Comparison of ENCODE assay signal across 17 cellular contexts in the genomic region with DNA sequence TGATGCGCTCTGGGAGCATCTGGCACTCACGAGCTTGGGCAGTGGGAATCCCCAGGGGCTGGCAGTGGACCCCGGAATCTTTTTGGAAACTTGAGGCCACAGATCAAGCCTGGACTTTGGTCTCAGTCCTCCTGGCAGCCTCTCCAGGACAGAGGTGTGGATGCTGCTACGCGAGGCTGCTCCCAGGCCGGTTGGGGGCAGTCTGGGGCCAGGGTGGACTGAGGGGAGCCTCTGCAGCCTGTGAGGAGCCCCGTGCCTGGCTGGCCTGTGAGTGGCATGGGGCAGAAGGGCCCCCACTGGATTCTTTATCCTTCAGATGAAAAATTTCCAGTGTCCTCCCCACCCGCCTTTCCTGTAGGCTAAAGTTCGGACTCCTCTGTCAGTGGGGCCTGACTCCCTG. TPM values are rescaled to one million over a fixed set of nuclear protein-coding genes. Genes with fewer than 3 reads are reported as not detected.
A peak's percentile ranks its signal among the peaks of the same experiment; 100 is the strongest.
DNase-seq lines count a peak whose midpoint lies in the region; ATAC-seq and TF ChIP-seq lines count a peak whose summit lies in the region.
"Had no signal": no experiment of that assay in that cellular context is flagged by ENCODE, and none has a peak within 500 bp of the region (broad histone marks: within the 10 kb centered on the region; RNA-seq: fewer than 3 reads in every experiment).

No MANE protein-coding gene starts in this region.

- POLR2A ChIA-PET in PC-9 (lab: Charles Lee; ENCODE audit: unreplicated experiment) = no interaction called here

- TF ChIP-seq POLR2A in uterus (IDR thresholded peaks at IDR 0.05) = no peak

- ATAC-seq in Right ventricle myocardium superior (ENCODE audit: poor library complexity) (peak; percentile 77), HG02678 (IDR thresholded peaks at IDR 0.05; ENCODE audit: unreplicated experiment) (no peak)

- no peaks in the 10 kb centered on the region for H3K36me3 Mint-ChIP-seq in activated T-cell treated with anti-CD3 and anti-CD28 coated beads, Interleukin-2, amount 50 U/mL, for 24 hours (ENCODE audit: low read depth)
- H3K36me3 Mint-ChIP-seq: activated CD4-positive, alpha-beta memory T cell treated with anti-CD3 and anti-CD28 coated beads for 36 hours; CD8-positive, alpha-beta memory T cell; naive B cell had no signal

- no peaks in the 10 kb centered on the region for H4K20me1 ChIP-seq in PC-9 (ENCODE audit: insufficient read depth)

- no peaks in the 10 kb centered on the region for H3K27me3 ChIP-seq in ascending aorta
- H3K27me3 ChIP-seq in muscle layer of duodenum (ENCODE audit: low read depth, low read length) = no peaks in the 10 kb centered on the region
- H3K27me3 ChIP-seq in uterus = no peaks in the 10 kb centered on the region
- H3K27me3 ChIP-seq in PC-9 (ENCODE audit: insufficient read depth, low read depth) = no peaks in the 10 kb centered on the region
- H3K27me3 ChIP-seq: breast epithelium had no signal

- H3K36me3 ChIP-seq in ascending aorta = no peaks in the 10 kb centered on the region
- H3K36me3 ChIP-seq in muscle layer of duodenum (ENCODE audit: control insufficient read depth in 1 of 2, insufficient read depth in 2 of 2, low read length in 2 of 2) = no peaks in the 10 kb centered on the region
- H3K36me3 ChIP-seq in uterus = no peaks in the 10 kb centered on the region
- H3K36me3 ChIP-seq in PC-9 (ENCODE audit: low read depth) = no peaks in the 10 kb centered on the region
- H3K36me3 ChIP-seq: breast epithelium had no signal

- H3K4me1 ChIP-seq in ascending aorta (peaks cover 23 to 42% of the 10 kb centered on the region in 2 donors), muscle layer of duodenum (ENCODE audit: control insufficient read depth in 1 of 2, insufficient read depth in 2 of 2, low read length in 2 of 2) (peaks cover 0 to 8% of the 10 kb centered on the region in 2 donors), uterus (peaks cover 0 to 4% of the 10 kb centered on the region in 2 donors), PC-9 (replicated peaks; ENCODE audit: insufficient read depth) (peaks cover 11% of the 10 kb centered on the region; the same call in 1 of the 2 replicates)

- H3K9me3 Mint-ChIP-seq in activated T-cell treated with anti-CD3 and anti-CD28 coated beads, Interleukin-2, amount 50 U/mL, for 24 hours = no peaks in the 10 kb centered on the region
- H3K9me3 Mint-ChIP-seq: activated CD4-positive, alpha-beta memory T cell treated with anti-CD3 and anti-CD28 coated beads for 36 hours; CD8-positive, alpha-beta memory T cell had no signal

- no peak overlapping the region for H3K4me3 Mint-ChIP-seq in activated T-cell treated with anti-CD3 and anti-CD28 coated beads, Interleukin-2, amount 50 U/mL, for 24 hours
- H3K4me3 Mint-ChIP-seq: activated CD4-positive, alpha-beta memory T cell treated with anti-CD3 and anti-CD28 coated beads for 36 hours; CD8-positive, alpha-beta memory T cell had no signal

- TF ChIP-seq CTCF in ascending aorta (IDR thresholded peaks at IDR 0.05) (peak in 1 of 3 experiments; percentile 23), uterus (IDR thresholded peaks at IDR 0.05) (peak; percentile 34 to 54 (median 50)), PC-9 (conservative IDR thresholded peaks at IDR 0.05) (no peak)

- intact Hi-C loops in ascending aorta (cut with DNase I) = loop anchor here (5.0 kb wide), 1 partner anchor 37 kb away; no protein-coding TSS in a partner anchor
- intact Hi-C loops in Right ventricle myocardium superior (cut with DNase I) = loop anchor here (2.0 kb wide), 1 partner anchor 125 kb away; no protein-coding TSS in a partner anchor
- intact Hi-C loops in uterus (cut with DNase I; ENCODE audit: low total_unique reads) = no loop called here
- intact Hi-C loops in PC-9 (cut with micrococcal nuclease; ENCODE audit: unreplicated experiment) = no loop called here

- H3K4me3 ChIP-seq in ascending aorta = no peak overlapping the region
- H3K4me3 ChIP-seq in muscle layer of duodenum (ENCODE audit: low read depth in 1 of 2, low read length in 2 of 2) = peak overlapping the region in 1 of 2 donors; percentile 30
- no peak overlapping the region for H3K4me3 ChIP-seq in uterus
- no peak overlapping the region for H3K4me3 ChIP-seq in PC-9
- H3K4me3 ChIP-seq: breast epithelium had no signal

- H3F3A ChIP-seq in PC-9 (ENCODE audit: insufficient read depth, low read depth) = no peaks in the 10 kb centered on the region; the same call in 1 of the 2 replicates

- H3K4me1 Mint-ChIP-seq in activated T-cell treated with anti-CD3 and anti-CD28 coated beads, Interleukin-2, amount 50 U/mL, for 24 hours (ENCODE audit: low read depth) = no peaks in the 10 kb centered on the region
- H3K4me1 Mint-ChIP-seq: naive B cell had no signal

- no peaks in the 10 kb centered on the region for H3K9me3 ChIP-seq in ascending aorta
- H3K9me3 ChIP-seq in muscle layer of duodenum (ENCODE audit: control insufficient read depth in 1 of 2, low read length in 2 of 2) = no peaks in the 10 kb centered on the region
- H3K9me3 ChIP-seq in uterus = no peaks in the 10 kb centered on the region
- no peaks in the 10 kb centered on the region for H3K9me3 ChIP-seq in PC-9 (ENCODE audit: insufficient read depth, low read depth)
- H3K9me3 ChIP-seq: breast epithelium had no signal

- H3K27ac ChIP-seq in ascending aorta = peak overlapping the region; percentile 88 to 94
- H3K27ac ChIP-seq in muscle layer of duodenum (ENCODE audit: low read length) = peak overlapping the region; percentile 92
- peak overlapping the region; percentile 90 to 95 for H3K27ac ChIP-seq in uterus
- no peak overlapping the region for H3K27ac ChIP-seq in PC-9

- DNase-seq in ascending aorta (ENCODE audit: low spot score in 2 of 2) (no peak), Right ventricle myocardium superior (peak; percentile 73), uterus (peak in 1 of 2 donors; percentile 81), DMS153 treated with DMSO at 0.1 percent for 48 hours (lab: John Stamatoyannopoulos, UW; ENCODE audit: unreplicated experiment) (no peak), PC-9 (no peak)
- no peak for DNase-seq in activated T-cell treated with anti-CD3 and anti-CD28 coated beads, Interleukin-2, amount 50 U/mL, for 24 hours
- DNase-seq: activated CD4-positive, alpha-beta memory T cell treated with anti-CD3 and anti-CD28 coated beads for 36 hours; activated gamma-delta T cell; CD8-positive, alpha-beta memory T cell; KBM-7; naive B cell; NCI-H526 treated with DMSO at 0.1 percent for 48 hours; small intestine; T1000 had no signal

- no peak overlapping the region for H2AFZ ChIP-seq in PC-9

- H3K27me3 Mint-ChIP-seq in activated T-cell treated with anti-CD3 and anti-CD28 coated beads, Interleukin-2, amount 50 U/mL, for 24 hours = peaks cover 4% of the 10 kb centered on the region

- H3K9me2 ChIP-seq in PC-9 (ENCODE audit: insufficient read depth) = no peaks in the 10 kb centered on the region

- H3K27ac Mint-ChIP-seq in activated T-cell treated with anti-CD3 and anti-CD28 coated beads, Interleukin-2, amount 50 U/mL, for 24 hours = no peak overlapping the region
- H3K27ac Mint-ChIP-seq: activated CD4-positive, alpha-beta memory T cell treated with anti-CD3 and anti-CD28 coated beads for 36 hours; CD8-positive, alpha-beta memory T cell had no signal

- H3K4me2 ChIP-seq in PC-9 = no peak overlapping the region

- CTCF ChIA-PET in PC-9 (lab: Charles Lee) = no interaction called here

- no TSS peak for BruUV-seq in PC-9 (replicated peaks; lab: Mats Ljungman, UMichigan)

- no peaks in the 10 kb centered on the region for H3K79me2 ChIP-seq in PC-9 (ENCODE audit: low read depth)

RNA-seq across cellular contexts. Expression of a gene that starts 12.7 kb away (rescaled TPM):
- 182 TPM for total RNA-seq in ascending aorta
- total RNA-seq in Right ventricle myocardium superior = 12,920 TPM
- total RNA-seq in uterus = 1,000 to 10,000 TPM in 2 of 4 donors, 100 to 1,000 TPM in 2; 578 to 3,551 (median 1,628) TPM
- 0.60 TPM in 1 of 2 replicates, not detected in the other for total RNA-seq in PC-9 (2021)
- total RNA-seq: activated CD4-positive, alpha-beta memory T cell treated with anti-CD3 and anti-CD28 coated beads for 36 hours; CD8-positive, alpha-beta memory T cell had no signal

RNA-seq across cellular contexts. Expression of a gene that starts 17.7 kb away (rescaled TPM):
- 113 TPM for total RNA-seq in ascending aorta
- 76.5 TPM for total RNA-seq in Right ventricle myocardium superior
- total RNA-seq in uterus = 10 to 100 TPM; 35.9 to 93.7 (median 47.5) TPM
- total RNA-seq in PC-9 (2021) = 99.1 and 107 TPM in 2 replicates

RNA-seq across cellular contexts. Expression of a gene that starts 29.2 kb away (rescaled TPM):
- 390 TPM for total RNA-seq in ascending aorta
- 103 TPM for total RNA-seq in Right ventricle myocardium superior
- total RNA-seq in uterus = 100 to 1,000 TPM in 1 of 4 donors, 10 to 100 TPM in 3; 22.9 to 318 (median 36.1) TPM
- total RNA-seq in PC-9 (2021) = 46.8 and 55.8 TPM in 2 replicates

Comparison
In these comparisons a context has a peak if more than half of its experiments do, and no peak if none do; other contexts are left out.
1. RNA of a gene that starts 12.7 kb away (total RNA-seq): 12,920 TPM in Right ventricle myocardium superior (single experiment), 578 to 3,551 TPM in uterus and 182 TPM in ascending aorta (single experiment); 0.60 TPM in PC-9; every median in the first group is over 100 times any median in the second.
2. intact Hi-C loops: an anchor here in ascending aorta (5.0 kb wide) and Right ventricle myocardium superior (2.0 kb wide); none called in uterus and PC-9.